In genomic region chr3:188043891-188044290, GRCh38 we compare ENCODE assay signal across 19 cellular contexts.
DNase-seq lines count a peak whose midpoint lies in the region; ATAC-seq and TF ChIP-seq lines count a peak whose summit lies in the region.
"Had no signal": no experiment of that assay in that cellular context is flagged by ENCODE, and none has a peak within 500 bp of the region (broad histone marks: within the 10 kb centered on the region; RNA-seq: fewer than 3 reads in every experiment).

No MANE protein-coding gene starts in this region.

- no peaks in the 10 kb centered on the region for H4K20me1 ChIP-seq in DOHH2 (ENCODE audit: control insufficient read depth, insufficient read depth, low read depth, low read length)

- H3K27me3 Mint-ChIP-seq in activated CD8-positive, alpha-beta T cell treated with anti-CD3 and anti-CD28 coated beads for 36 hours, result peaks cover 2% of the 10 kb centered on the region

- no peaks in the 10 kb centered on the region for H3K9me2 ChIP-seq in DOHH2 (replicated peaks; ENCODE audit: control insufficient read depth, low read length)

- H3K36me3 ChIP-seq in DOHH2 (ENCODE audit: control insufficient read depth, low read length), result no peaks in the 10 kb centered on the region

- peak overlapping the region; percentile 18 for H3K4me2 ChIP-seq in DOHH2 (ENCODE audit: low read length)

- no peak overlapping the region for H3K27ac Mint-ChIP-seq in activated CD8-positive, alpha-beta T cell treated with anti-CD3 and anti-CD28 coated beads for 36 hours
- H3K27ac Mint-ChIP-seq: CD8-positive, alpha-beta T cell had no signal

- no peaks in the 10 kb centered on the region for H3K9me3 ChIP-seq in DOHH2 (ENCODE audit: control insufficient read depth, insufficient read depth, low read length)

- intact Hi-C loops in activated CD8-positive, alpha-beta T cell treated with anti-CD3 and anti-CD28 coated beads for 36 hours (cut with micrococcal nuclease), result no loop called here

- no peak overlapping the region for H3K27ac ChIP-seq in DOHH2 (ENCODE audit: low read depth, low read length)
- H3K27ac ChIP-seq: 22Rv1, GM23248 had no signal

- H3F3A ChIP-seq in DOHH2 (ENCODE audit: control insufficient read depth, insufficient read depth), result no peaks in the 10 kb centered on the region

- no peaks in the 10 kb centered on the region for H3K79me2 ChIP-seq in DOHH2 (ENCODE audit: control insufficient read depth, low read length)

- no peaks in the 10 kb centered on the region for H3K36me3 Mint-ChIP-seq in activated CD8-positive, alpha-beta T cell treated with anti-CD3 and anti-CD28 coated beads for 36 hours (ENCODE audit: low read depth)
- H3K36me3 Mint-ChIP-seq: CD8-positive, alpha-beta T cell had no signal

- H3K4me1 Mint-ChIP-seq in activated CD8-positive, alpha-beta T cell treated with anti-CD3 and anti-CD28 coated beads for 36 hours (ENCODE audit: low read depth), result peaks cover 13% of the 10 kb centered on the region

- H3K9me3 Mint-ChIP-seq in activated CD8-positive, alpha-beta T cell treated with anti-CD3 and anti-CD28 coated beads for 36 hours, result no peaks in the 10 kb centered on the region
- H3K9me3 Mint-ChIP-seq: CD8-positive, alpha-beta T cell had no signal

- peaks cover 23% of the 10 kb centered on the region for H3K4me1 ChIP-seq in DOHH2 (ENCODE audit: control insufficient read depth, low read length)

- peak; percentile 60 for ATAC-seq in activated CD8-positive, alpha-beta T cell treated with anti-CD3 and anti-CD28 coated beads for 36 hours
- ATAC-seq in HG02678 (IDR thresholded peaks at IDR 0.05; ENCODE audit: unreplicated experiment), result no peak
- ATAC-seq in GM19324 (IDR thresholded peaks at IDR 0.05; ENCODE audit: low FRiP score, unreplicated experiment), result no peak
- ATAC-seq in HG03378 (IDR thresholded peaks at IDR 0.05; ENCODE audit: unreplicated experiment), result no peak
- ATAC-seq: CD8-positive, alpha-beta T cell; Panc1 had no signal

- DNase-seq in NCI-H82 (lab: John Stamatoyannopoulos, UW) (peak; percentile 31), NCI-H82 treated with DMSO at 0.1 percent for 48 hours (lab: John Stamatoyannopoulos, UW; ENCODE audit: unreplicated experiment) (no peak), renal cortical epithelial cell (ENCODE audit: low read depth) (peak; percentile 75)
- DNase-seq in activated CD8-positive, alpha-beta T cell treated with anti-CD3 and anti-CD28 coated beads for 36 hours, result peak; percentile 33
- DNase-seq: CD8-positive, alpha-beta T cell; DMS79 treated with DMSO at 0.1 percent for 48 hours; GDM1; GM23248; MM.1S; NCI-H1105 treated with DMSO at 0.1 percent for 48 hours; NCI-H187 treated with DMSO at 0.1 percent for 48 hours; NCI-H446; Right ventricle myocardium superior had no signal

- POLR2A ChIA-PET in activated CD8-positive, alpha-beta T cell treated with anti-CD3 and anti-CD28 coated beads for 36 hours (lab: Charles Lee), result interaction anchor here (1.5 kb wide), 1 partner anchor 59 kb away, joined by 4 read pairs; no protein-coding TSS in a partner anchor

- H3K27me3 ChIP-seq in DOHH2 (ENCODE audit: control insufficient read depth, low read length), result no peaks in the 10 kb centered on the region

- no peak overlapping the region for H3K4me3 ChIP-seq in DOHH2 (ENCODE audit: low read length)
- H3K4me3 ChIP-seq: GM23248 had no signal

- H3K4me3 Mint-ChIP-seq in activated CD8-positive, alpha-beta T cell treated with anti-CD3 and anti-CD28 coated beads for 36 hours, result no peak overlapping the region
- H3K4me3 Mint-ChIP-seq: CD8-positive, alpha-beta T cell had no signal

- CTCF ChIA-PET in activated CD8-positive, alpha-beta T cell treated with anti-CD3 and anti-CD28 coated beads for 36 hours (lab: Charles Lee), result interaction anchor here (1.0 kb wide), 1 partner anchor 10 kb away, joined by 4 read pairs; no protein-coding TSS in a partner anchor

- no peak for TF ChIP-seq CTCF in DOHH2 (IDR thresholded peaks at IDR 0.05; ENCODE audit: low read depth, low read length, poor library complexity, severe bottlenecking)
- TF ChIP-seq CTCF in activated CD8-positive, alpha-beta T cell treated with anti-CD3 and anti-CD28 coated beads for 36 hours (IDR thresholded peaks at IDR 0.05), result no peak
